Comparison of ENCODE assay signal across 8 cellular contexts in genomic region chr4:121307441-121308327, GRCh38.
DNase-seq lines count a peak whose midpoint lies in the region; ATAC-seq, FAIRE-seq and TF ChIP-seq lines count a peak whose summit lies in the region.

No MANE protein-coding gene starts in this region.

- no peak overlapping the region for H3K4me3 ChIP-seq in kidney epithelial cell (ENCODE audit: low read depth, low read length)
- no peak overlapping the region for H3K4me3 ChIP-seq in testis

- intact Hi-C loops in testis (cut with DNase I; ENCODE audit: low total_unique reads), result no loop called here

- peak; percentile 96 for ATAC-seq in HG03108 (IDR thresholded peaks at IDR 0.05; ENCODE audit: unreplicated experiment)

- 29% methylated on average over 5 of the region's 5 CpGs for WGBS in testis, 2 donors

- no peak for TF ChIP-seq POLR2A in testis (IDR thresholded peaks at IDR 0.05)

- no peaks in the 10 kb centered on the region for H3K4me1 ChIP-seq in testis

- peak; percentile 76 for TF ChIP-seq CTCF in kidney epithelial cell (IDR thresholded peaks at IDR 0.05; ENCODE audit: insufficient read depth, low read length, poor library complexity, severe bottlenecking)
- peak in 2 of 3 experiments; percentile 46 to 51 for TF ChIP-seq CTCF in testis (IDR thresholded peaks at IDR 0.05)

- peak; percentile 0 for DNase-seq in DMS153 (lab: John Stamatoyannopoulos, UW)
- DNase-seq in GM19239 (ENCODE audit: insufficient read length, low spot score), result peak; percentile 7
- peak; percentile 19 for DNase-seq in NOMO-1 treated with dmso at 0.1 percent for 144 hours (lab: John Stamatoyannopoulos, UW; ENCODE audit: unreplicated experiment)
- DNase-seq in activated naive CD4-positive, alpha-beta T cell treated with anti-CD3 and anti-CD28 coated beads, Interleukin-2, amount 50 U/mL, for 16 hours, result peak; percentile 40
- DNase-seq in kidney epithelial cell (ENCODE audit: low read depth), result peak; percentile 4
- DNase-seq in testis, result peak; percentile 51
- DNase-seq in ureter (ENCODE audit: low spot score), result no peak

- H3K27me3 ChIP-seq in kidney epithelial cell (ENCODE audit: control insufficient read depth, insufficient read depth, low read length) (no peaks in the 10 kb centered on the region), testis (no peaks in the 10 kb centered on the region)

- FAIRE-seq in GM19239 (lab: Jason Lieb, UNC), result peak; percentile 90

- no peaks in the 10 kb centered on the region for H3K9me3 ChIP-seq in testis

- H3K27ac ChIP-seq in testis, result no peak overlapping the region

- H3K36me3 ChIP-seq in kidney epithelial cell (ENCODE audit: control insufficient read depth, insufficient read depth, low read length) (no peaks in the 10 kb centered on the region), testis (ENCODE audit: low read depth, missing control alignments) (no peaks in the 10 kb centered on the region)
